Comparison of ENCODE assay signal across 1 cellular context in the genomic region with DNA sequence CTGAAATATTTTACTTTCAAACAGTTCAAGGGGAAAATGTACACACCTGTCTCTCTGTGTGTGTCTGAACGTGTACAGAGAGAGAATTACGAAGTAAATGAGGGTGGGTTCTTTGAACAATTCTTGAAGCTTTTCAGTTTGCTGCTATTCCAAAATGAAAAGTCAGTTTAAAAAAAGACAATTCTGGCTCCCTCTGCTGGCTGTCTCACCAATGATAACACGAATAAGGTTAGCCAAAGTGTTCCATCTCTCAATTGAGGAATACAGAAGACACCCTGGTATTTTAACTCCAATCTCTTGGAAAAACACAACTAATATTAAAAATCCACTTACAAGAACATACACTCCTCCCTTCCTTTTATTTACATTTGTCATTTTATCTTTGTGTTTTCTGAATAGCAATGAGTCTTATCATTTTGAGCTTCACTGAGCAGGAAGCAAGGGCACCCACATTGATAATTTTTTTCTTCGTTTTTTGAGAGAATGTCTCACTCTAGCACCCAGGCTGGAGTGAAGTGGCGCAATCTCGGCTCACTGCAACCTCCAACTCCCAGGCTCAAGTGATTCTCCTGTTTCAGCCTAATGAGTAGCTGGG.
TF ChIP-seq lines count a peak whose summit lies in the region.

No MANE protein-coding gene starts in this region.

TF ChIP-seq in WTC11, 78 proteins besides CTCF, POLR2A, EP300 and RAD21 (continued from another document):
- no peak for TF ChIP-seq ZNF425 (CRISPR knock-in tag; conservative IDR thresholded peaks at IDR 0.05)
- no peak for TF ChIP-seq ZNF263 (CRISPR knock-in tag; IDR thresholded peaks at IDR 0.05; ENCODE audit: low read depth)
- no peak for TF ChIP-seq NFATC4 (CRISPR knock-in tag; IDR thresholded peaks at IDR 0.05)
- no peak for TF ChIP-seq GABPB1 (CRISPR knock-in tag; IDR thresholded peaks at IDR 0.05)
- TF ChIP-seq ZSCAN18 (CRISPR knock-in tag; IDR thresholded peaks at IDR 0.05): no peak
- TF ChIP-seq GRHL2 (CRISPR knock-in tag; IDR thresholded peaks at IDR 0.05; ENCODE audit: insufficient replicate concordance, severe bottlenecking): no peak
- no peak for TF ChIP-seq ATF1 (CRISPR knock-in tag; IDR thresholded peaks at IDR 0.05)
- no peak for TF ChIP-seq FOXJ3 (CRISPR knock-in tag; IDR thresholded peaks at IDR 0.05; ENCODE audit: borderline replicate concordance)
- TF ChIP-seq ZNF317 (CRISPR knock-in tag; IDR thresholded peaks at IDR 0.05; ENCODE audit: borderline replicate concordance, low read depth): no peak
